Comparison of ENCODE assay signal across 19 cellular contexts in genomic region chr1:221149676-221150075, GRCh38.
DNase-seq lines count a peak whose midpoint lies in the region; ATAC-seq and TF ChIP-seq lines count a peak whose summit lies in the region.
"Had no signal": no experiment of that assay in that cellular context is flagged by ENCODE, and none has a peak within 500 bp of the region (broad histone marks: within the 10 kb centered on the region; RNA-seq: fewer than 3 reads in every experiment).

No MANE protein-coding gene starts in this region.

- H3K9me3 ChIP-seq in GM23248 (ENCODE audit: low read depth) = no peaks in the 10 kb centered on the region
- H3K9me3 ChIP-seq in adipocyte (ENCODE audit: control insufficient read depth, low read length) = no peaks in the 10 kb centered on the region
- peaks cover 4% of the 10 kb centered on the region for H3K9me3 ChIP-seq in mesenchymal stem cell (ENCODE audit: control insufficient read depth, low read length)
- H3K9me3 ChIP-seq in lower lobe of right lung = no peaks in the 10 kb centered on the region
- H3K9me3 ChIP-seq in tibial artery = no peaks in the 10 kb centered on the region
- H3K9me3 ChIP-seq: BE2C had no signal

- H3K23ac ChIP-seq in mesenchymal stem cell (ENCODE audit: low read length in 2 of 2) = no peak overlapping the region

- H2BK15ac ChIP-seq in mesenchymal stem cell (ENCODE audit: low read depth, poor library complexity, severe bottlenecking) = no peak overlapping the region

- H3K4me3 ChIP-seq in GM23248 (no peak overlapping the region), adipocyte (ENCODE audit: low read length) (peak overlapping the region; percentile 2), mesenchymal stem cell (ENCODE audit: insufficient read depth in 1 of 2, low read depth in 1 of 2, low read length in 2 of 2) (no peak overlapping the region), lower lobe of right lung (no peak overlapping the region), tibial artery (no peak overlapping the region)

- no peaks in the 10 kb centered on the region for H3K79me1 ChIP-seq in mesenchymal stem cell (replicated peaks; ENCODE audit: low read length, poor library complexity, severe bottlenecking)

- H2AK5ac ChIP-seq in mesenchymal stem cell (ENCODE audit: low read length, severe bottlenecking) = peak overlapping the region; percentile 17

- no peak overlapping the region for H3K4ac ChIP-seq in mesenchymal stem cell (ENCODE audit: low read depth in 1 of 2, low read length in 2 of 2)

- H3K4me1 ChIP-seq in GM23248 (ENCODE audit: insufficient read depth) (0 out of 2 replicates have a peak, but pooled peaks cover 3% of the 10 kb centered on the region), adipocyte (ENCODE audit: control insufficient read depth, insufficient read depth, low read length) (peaks cover 13% of the 10 kb centered on the region), mesenchymal stem cell (ENCODE audit: control insufficient read depth, insufficient read depth, low read depth, low read length) (no peaks in the 10 kb centered on the region), lower lobe of right lung (no peaks in the 10 kb centered on the region), tibial artery (peaks cover 0 to 3% (median 0%) of the 10 kb centered on the region in 4 donors)
- H3K4me1 ChIP-seq: BE2C had no signal

- H3K4me2 ChIP-seq in GM23248 (ENCODE audit: unreplicated experiment) (no peak overlapping the region), mesenchymal stem cell (ENCODE audit: low read length, poor library complexity, severe bottlenecking) (no peak overlapping the region)

- H2BK5ac ChIP-seq in mesenchymal stem cell (ENCODE audit: low read depth, low read length, poor library complexity, severe bottlenecking) = no peak overlapping the region

- ATAC-seq in lower lobe of right lung = no peak
- ATAC-seq in HG02588 (IDR thresholded peaks at IDR 0.05; ENCODE audit: unreplicated experiment) = no peak
- ATAC-seq: HCT116, HepG2 had no signal

- no peak overlapping the region for H4K8ac ChIP-seq in mesenchymal stem cell (ENCODE audit: low read length)

- no peaks in the 10 kb centered on the region for H3K79me2 ChIP-seq in GM23248 (ENCODE audit: insufficient read depth)

- H3K27me3 ChIP-seq in GM23248 (replicated peaks; ENCODE audit: insufficient read depth) = no peaks in the 10 kb centered on the region
- H3K27me3 ChIP-seq in adipocyte (replicated peaks; ENCODE audit: control insufficient read depth, insufficient read depth, low read length) = no peaks in the 10 kb centered on the region
- H3K27me3 ChIP-seq in mesenchymal stem cell (ENCODE audit: control insufficient read depth in 1 of 2, insufficient read depth in 1 of 2, low read length in 2 of 2) = no peaks in the 10 kb centered on the region
- H3K27me3 ChIP-seq in lower lobe of right lung (ENCODE audit: low read depth) = no peaks in the 10 kb centered on the region
- H3K27me3 ChIP-seq in tibial artery = no peaks in the 10 kb centered on the region
- H3K27me3 ChIP-seq: BE2C had no signal

- H2BK120ac ChIP-seq in mesenchymal stem cell (ENCODE audit: low read depth, low read length) = no peak overlapping the region

- intact Hi-C loops in lower lobe of right lung (cut with DNase I) = no loop called here
- intact Hi-C loops in tibial artery (cut with DNase I; ENCODE audit: low total_unique reads) = no loop called here

- no peak for DNase-seq in GM23248
- DNase-seq in adipocyte (ENCODE audit: low read depth) = no peak
- DNase-seq in mesenchymal stem cell = no peak
- DNase-seq in NCI-H345 treated with DMSO at 0.1 percent for 48 hours (lab: John Stamatoyannopoulos, UW; ENCODE audit: unreplicated experiment) = no peak
- no peak for DNase-seq in lower lobe of right lung
- no peak for DNase-seq in tibial artery
- DNase-seq: ACHN; BE2C; C1 segment of cervical spinal cord; CD4-positive, CD25-positive, alpha-beta regulatory T cell; DMS153; DMS79; GDM1; GOT3; H7; HFFc6 had no signal

- H3K9me2 ChIP-seq in GM23248 (ENCODE audit: insufficient read depth) = no peaks in the 10 kb centered on the region

- H4K91ac ChIP-seq in mesenchymal stem cell (ENCODE audit: low read length) = no peak overlapping the region

- H3K36me3 ChIP-seq in GM23248 (ENCODE audit: low read depth) = no peaks in the 10 kb centered on the region
- H3K36me3 ChIP-seq in adipocyte (ENCODE audit: control insufficient read depth, insufficient read depth, low read length, severe bottlenecking) = no peaks in the 10 kb centered on the region
- H3K36me3 ChIP-seq in mesenchymal stem cell (ENCODE audit: control insufficient read depth in 1 of 2, insufficient read depth in 2 of 2, low read depth in 1 of 2, low read length in 2 of 2) = no peaks in the 10 kb centered on the region
- H3K36me3 ChIP-seq in lower lobe of right lung = no peaks in the 10 kb centered on the region
- H3K36me3 ChIP-seq in tibial artery = no peaks in the 10 kb centered on the region
- H3K36me3 ChIP-seq: BE2C had no signal

- TF ChIP-seq CTCF in lower lobe of right lung (IDR thresholded peaks at IDR 0.05) = no peak
- no peak for TF ChIP-seq CTCF in tibial artery (IDR thresholded peaks at IDR 0.05)

- no peak overlapping the region for H3K9ac ChIP-seq in GM23248
- no peak overlapping the region for H3K9ac ChIP-seq in adipocyte (ENCODE audit: low read length)
- H3K9ac ChIP-seq in mesenchymal stem cell (ENCODE audit: low read length) = peak overlapping the region; percentile 42

- H4K20me1 ChIP-seq in GM23248 (ENCODE audit: insufficient read depth) = no peaks in the 10 kb centered on the region

- H3K18ac ChIP-seq in mesenchymal stem cell (ENCODE audit: low read depth in 1 of 2, low read length in 2 of 2) = no peak overlapping the region

- no peak overlapping the region for H2BK12ac ChIP-seq in mesenchymal stem cell (ENCODE audit: low read length in 2 of 2)

- no peaks in the 10 kb centered on the region for H3F3A ChIP-seq in GM23248 (ENCODE audit: insufficient read depth)

- H2AFZ ChIP-seq in GM23248 (0 out of 2 replicates have a peak overlapping the region, but pooled peaks have one; percentile 13), mesenchymal stem cell (ENCODE audit: low read depth, low read length) (no peak overlapping the region)

- no peak overlapping the region for H3K27ac ChIP-seq in GM23248
- H3K27ac ChIP-seq in mesenchymal stem cell (ENCODE audit: low read length, poor library complexity, severe bottlenecking) = no peak overlapping the region
- H3K27ac ChIP-seq in lower lobe of right lung = no peak overlapping the region
- H3K27ac ChIP-seq in tibial artery = no peak overlapping the region

- in situ Hi-C loops in GM23248 (cut with MboI) = no loop called here

- no peak overlapping the region for H3K14ac ChIP-seq in mesenchymal stem cell (ENCODE audit: low read length in 2 of 2)
